ENCODE assay signal across 1 cellular context in genomic region chr10:79223346-79224048, GRCh38.
A peak's percentile ranks its signal among the peaks of the same experiment; 100 is the strongest.
TF ChIP-seq lines count a peak whose summit lies in the region.

No MANE protein-coding gene starts in this region.

TF ChIP-seq in K562, 482 proteins besides CTCF, POLR2A, EP300 and RAD21 (continued from another document):
- no peak for TF ChIP-seq MNT (conservative IDR thresholded peaks at IDR 0.05)
- no peak for TF ChIP-seq CEBPG (CRISPR knock-in tag; IDR thresholded peaks at IDR 0.05)
- peak in 1 of 2 experiments; percentile 39; a peak in 1 of 4 replicates for TF ChIP-seq CEBPG (tag; conservative IDR thresholded peaks at IDR 0.05 in 1 of 2, IDR thresholded peaks at IDR 0.05 in 1 of 2)
- peak; percentile 54; the same call in 1 of the 2 replicates for TF ChIP-seq ATF3 (IDR thresholded peaks at IDR 0.05)
- TF ChIP-seq ATF3 (CRISPR knock-in tag; conservative IDR thresholded peaks at IDR 0.05): no peak
- no peak for TF ChIP-seq FOXP4 (CRISPR knock-in tag; IDR thresholded peaks at IDR 0.05; ENCODE audit: borderline replicate concordance)
- no peak for TF ChIP-seq TAF9B (IDR thresholded peaks at IDR 0.05; ENCODE audit: partially characterized antibody)
- TF ChIP-seq FOSL1 (tag; conservative IDR thresholded peaks at IDR 0.05): peak; percentile 33
- TF ChIP-seq ZNF696 (CRISPR knock-in tag; conservative IDR thresholded peaks at IDR 0.05): no peak
- TF ChIP-seq CREBBP (IDR thresholded peaks at IDR 0.05; ENCODE audit: low read depth, low read length): no peak
